ENCODE assay signal across 15 cellular contexts in genomic region chr2:23850564-23851256, GRCh38.
DNase-seq lines count a peak whose midpoint lies in the region; ATAC-seq, FAIRE-seq and TF ChIP-seq lines count a peak whose summit lies in the region.
"Had no signal": no experiment of that assay in that cellular context is flagged by ENCODE, and none has a peak within 500 bp of the region (broad histone marks: within the 10 kb centered on the region; RNA-seq: fewer than 3 reads in every experiment).

No MANE protein-coding gene starts in this region.

- H3K27ac Mint-ChIP-seq in WTC11, result peak overlapping the region; percentile 2; the same call in 1 of the 2 replicates

- H3K27me3 Mint-ChIP-seq in WTC11 (ENCODE audit: low read depth), result no peaks in the 10 kb centered on the region

- DNase-seq in GM13976 (ENCODE audit: low spot score) (peak; percentile 46), WTC11 (ENCODE audit: low spot score) (no peak), right atrium auricular region (ENCODE audit: low spot score) (no peak), small intestine (no peak), EL (no peak), left lung (no peak)
- DNase-seq: activated T-cell treated with anti-CD3 and anti-CD28 coated beads, Interleukin-2, amount 50 U/mL, for 48 hours; caudate nucleus; NCI-H1417; T1000 had no signal

- FAIRE-seq in small intestine (lab: Jason Lieb, UNC), result no peak

- peaks cover 5% of the 10 kb centered on the region for H3K36me3 ChIP-seq in right atrium auricular region
- peaks cover 0 to 2% of the 10 kb centered on the region in 2 donors for H3K36me3 ChIP-seq in small intestine (ENCODE audit: control insufficient read depth in 2 of 2, insufficient read depth in 2 of 2, low read length in 2 of 2)
- H3K36me3 ChIP-seq in left lung, result peaks cover 0 to 16% of the 10 kb centered on the region in 2 donors

- 74 to 87% (median 83%) methylated on average over 4 of the region's 4 CpGs for WGBS in small intestine, 3 donors

- TF ChIP-seq CTCF in GM13976 (IDR thresholded peaks at IDR 0.05; ENCODE audit: borderline replicate concordance, control extremely low read depth, extremely low read depth, insufficient read depth, missing control alignments) (no peak), WTC11 (IDR thresholded peaks at IDR 0.05) (no peak), right atrium auricular region (IDR thresholded peaks at IDR 0.05) (no peak), left lung (IDR thresholded peaks at IDR 0.05) (no peak)

- H3K27ac ChIP-seq in right atrium auricular region (no peak overlapping the region), small intestine (ENCODE audit: low read depth in 1 of 2, low read length in 1 of 2) (no peak overlapping the region), left lung (no peak overlapping the region)
- H3K27ac ChIP-seq: BLaER1 treated with 17β-estradiol and CSF1 and Interleukin-3, amounts not matched to agents 10 nM and 100 nM; neutrophil; suprapubic skin had no signal

- ATAC-seq in GM19463 (IDR thresholded peaks at IDR 0.05; ENCODE audit: unreplicated experiment) (peak; percentile 92), HG02973 (IDR thresholded peaks at IDR 0.05; ENCODE audit: unreplicated experiment) (peak; percentile 90), WTC11 (no peak), left lung (no peak)

- peaks cover 5% of the 10 kb centered on the region for H3K36me3 Mint-ChIP-seq in WTC11

- H3K4me1 ChIP-seq in right atrium auricular region, result no peaks in the 10 kb centered on the region
- H3K4me1 ChIP-seq in small intestine (ENCODE audit: control insufficient read depth in 2 of 2, insufficient read depth in 1 of 2, low read depth in 1 of 2, low read length in 1 of 2), result no peaks in the 10 kb centered on the region
- H3K4me1 ChIP-seq in left lung, result no peaks in the 10 kb centered on the region
- H3K4me1 ChIP-seq: suprapubic skin had no signal

- H3K9me3 Mint-ChIP-seq in WTC11, result no peaks in the 10 kb centered on the region

- H3K4me3 Mint-ChIP-seq in WTC11, result no peak overlapping the region

- H3K4me3 ChIP-seq in right atrium auricular region, result no peak overlapping the region
- H3K4me3 ChIP-seq in small intestine (ENCODE audit: low read depth in 1 of 2, low read length in 2 of 2), result no peak overlapping the region
- no peak overlapping the region for H3K4me3 ChIP-seq in left lung
- H3K4me3 ChIP-seq: BLaER1 treated with 17β-estradiol and CSF1 and Interleukin-3, amounts not matched to agents 10 nM and 100 nM; suprapubic skin had no signal

- no peaks in the 10 kb centered on the region for H3K27me3 ChIP-seq in right atrium auricular region
- H3K27me3 ChIP-seq in small intestine (ENCODE audit: control insufficient read depth in 2 of 2, insufficient read depth in 2 of 2, low read length in 2 of 2), result no peaks in the 10 kb centered on the region
- no peaks in the 10 kb centered on the region for H3K27me3 ChIP-seq in left lung
- H3K27me3 ChIP-seq: BLaER1 treated with 17β-estradiol and CSF1 and Interleukin-3, amounts not matched to agents 10 nM and 100 nM; neutrophil; suprapubic skin had no signal

- intact Hi-C loops in left lung (cut with DNase I), result no loop called here

- in situ Hi-C loops in GM13976 (cut with MboI; ENCODE audit: low sequenced_read_pairs, unreplicated experiment), result no loop called here

- no peaks in the 10 kb centered on the region for H3K4me1 Mint-ChIP-seq in WTC11

- H3K9me3 ChIP-seq in right atrium auricular region (no peaks in the 10 kb centered on the region), small intestine (ENCODE audit: control insufficient read depth, low read depth) (no peaks in the 10 kb centered on the region), left lung (no peaks in the 10 kb centered on the region)
- H3K9me3 ChIP-seq: neutrophil, suprapubic skin had no signal

- CTCF ChIA-PET in WTC11 (lab: Charles Lee), result no interaction called here

- POLR2A ChIA-PET in WTC11 (lab: Charles Lee), result no interaction called here

TF ChIP-seq in WTC11, 78 proteins besides CTCF, POLR2A, EP300 and RAD21:
- TF ChIP-seq ETV6 (CRISPR knock-in tag; IDR thresholded peaks at IDR 0.05) (no peak), ZNF425 (CRISPR knock-in tag; conservative IDR thresholded peaks at IDR 0.05) (no peak)

Comparison
In these comparisons a context has a peak if more than half of its experiments do, and no peak if none do; other contexts are left out.
1. ATAC-seq: peak in GM19463 (single experiment) and HG02973 (single experiment); none in WTC11 (single experiment) and left lung (single experiment).